Comparison of ENCODE assay signal across 1 cellular context in the genomic region with DNA sequence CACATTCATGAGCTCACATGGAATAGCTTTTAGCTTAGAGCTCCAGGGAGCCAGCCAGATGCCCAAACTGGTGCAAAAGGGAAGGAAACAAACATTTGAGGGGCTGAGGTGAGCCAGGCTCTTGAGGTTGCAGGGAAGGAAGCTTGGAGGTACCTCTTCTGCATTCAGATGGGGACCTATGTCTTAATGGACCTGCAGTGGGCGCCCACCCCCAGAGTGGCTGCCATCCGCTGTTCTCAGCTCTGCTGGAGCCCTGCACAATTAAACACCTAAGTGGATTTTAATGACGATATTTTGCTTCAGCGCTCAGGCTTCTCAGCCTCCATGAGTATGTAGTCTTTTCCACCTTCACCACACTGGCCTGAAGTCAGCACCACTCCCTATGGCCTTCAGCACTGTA.
TF ChIP-seq lines count a peak whose summit lies in the region.

No MANE protein-coding gene starts in this region.

TF ChIP-seq in GM23338, 12 proteins besides CTCF, POLR2A, EP300 and RAD21 (continued from another document):
- no peak for TF ChIP-seq ZNF462 (CRISPR knock-in tag; IDR thresholded peaks at IDR 0.05)
- no peak for TF ChIP-seq CREB1 (CRISPR knock-in tag; IDR thresholded peaks at IDR 0.05; ENCODE audit: low read depth)
- no peak for TF ChIP-seq POLR2AphosphoS5 (IDR thresholded peaks at IDR 0.05; ENCODE audit: low read depth)
- no peak for TF ChIP-seq EZH2phosphoT487 (IDR thresholded peaks at IDR 0.05; ENCODE audit: unreplicated experiment)
- no peak for TF ChIP-seq ZNF331 (CRISPR knock-in tag; IDR thresholded peaks at IDR 0.05; ENCODE audit: low read depth)
- TF ChIP-seq, protein P1, sequence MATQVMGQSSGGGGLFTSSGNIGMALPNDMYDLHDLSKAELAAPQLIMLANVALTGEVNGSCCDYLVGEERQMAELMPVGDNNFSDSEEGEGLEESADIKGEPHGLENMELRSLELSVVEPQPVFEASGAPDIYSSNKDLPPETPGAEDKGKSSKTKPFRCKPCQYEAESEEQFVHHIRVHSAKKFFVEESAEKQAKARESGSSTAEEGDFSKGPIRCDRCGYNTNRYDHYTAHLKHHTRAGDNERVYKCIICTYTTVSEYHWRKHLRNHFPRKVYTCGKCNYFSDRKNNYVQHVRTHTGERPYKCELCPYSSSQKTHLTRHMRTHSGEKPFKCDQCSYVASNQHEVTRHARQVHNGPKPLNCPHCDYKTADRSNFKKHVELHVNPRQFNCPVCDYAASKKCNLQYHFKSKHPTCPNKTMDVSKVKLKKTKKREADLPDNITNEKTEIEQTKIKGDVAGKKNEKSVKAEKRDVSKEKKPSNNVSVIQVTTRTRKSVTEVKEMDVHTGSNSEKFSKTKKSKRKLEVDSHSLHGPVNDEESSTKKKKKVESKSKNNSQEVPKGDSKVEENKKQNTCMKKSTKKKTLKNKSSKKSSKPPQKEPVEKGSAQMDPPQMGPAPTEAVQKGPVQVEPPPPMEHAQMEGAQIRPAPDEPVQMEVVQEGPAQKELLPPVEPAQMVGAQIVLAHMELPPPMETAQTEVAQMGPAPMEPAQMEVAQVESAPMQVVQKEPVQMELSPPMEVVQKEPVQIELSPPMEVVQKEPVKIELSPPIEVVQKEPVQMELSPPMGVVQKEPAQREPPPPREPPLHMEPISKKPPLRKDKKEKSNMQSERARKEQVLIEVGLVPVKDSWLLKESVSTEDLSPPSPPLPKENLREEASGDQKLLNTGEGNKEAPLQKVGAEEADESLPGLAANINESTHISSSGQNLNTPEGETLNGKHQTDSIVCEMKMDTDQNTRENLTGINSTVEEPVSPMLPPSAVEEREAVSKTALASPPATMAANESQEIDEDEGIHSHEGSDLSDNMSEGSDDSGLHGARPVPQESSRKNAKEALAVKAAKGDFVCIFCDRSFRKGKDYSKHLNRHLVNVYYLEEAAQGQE (IDR thresholded peaks at IDR 0.05; ENCODE audit: unreplicated experiment): no peak
- TF ChIP-seq NANOG (IDR thresholded peaks at IDR 0.05; ENCODE audit: borderline replicate concordance): no peak
